1 cellular context compared by ENCODE assay signal in the genomic region with DNA sequence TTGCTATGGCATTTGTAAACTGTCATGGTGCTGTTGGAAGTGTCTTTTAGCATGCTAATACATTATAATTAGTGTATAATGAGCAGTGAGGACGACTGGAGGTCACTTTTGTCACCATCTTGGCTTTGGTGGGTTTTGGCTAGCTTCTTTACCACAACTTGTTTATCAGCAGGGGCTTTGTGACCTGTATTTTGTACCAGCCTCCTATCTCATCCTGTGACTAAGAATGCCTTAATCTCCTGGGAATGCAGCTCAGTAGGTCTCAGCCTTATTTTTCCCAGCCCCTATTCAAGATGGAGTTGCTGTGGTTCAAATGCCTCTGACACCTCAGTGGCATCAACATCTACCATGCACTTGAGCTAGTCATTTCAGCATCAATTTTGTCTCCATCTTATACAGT.
TF ChIP-seq lines count a peak whose summit lies in the region.

No MANE protein-coding gene starts in this region.

TF ChIP-seq in GM23338, 12 proteins besides CTCF, POLR2A, EP300 and RAD21 (continued from another document):
- TF ChIP-seq, protein P1, sequence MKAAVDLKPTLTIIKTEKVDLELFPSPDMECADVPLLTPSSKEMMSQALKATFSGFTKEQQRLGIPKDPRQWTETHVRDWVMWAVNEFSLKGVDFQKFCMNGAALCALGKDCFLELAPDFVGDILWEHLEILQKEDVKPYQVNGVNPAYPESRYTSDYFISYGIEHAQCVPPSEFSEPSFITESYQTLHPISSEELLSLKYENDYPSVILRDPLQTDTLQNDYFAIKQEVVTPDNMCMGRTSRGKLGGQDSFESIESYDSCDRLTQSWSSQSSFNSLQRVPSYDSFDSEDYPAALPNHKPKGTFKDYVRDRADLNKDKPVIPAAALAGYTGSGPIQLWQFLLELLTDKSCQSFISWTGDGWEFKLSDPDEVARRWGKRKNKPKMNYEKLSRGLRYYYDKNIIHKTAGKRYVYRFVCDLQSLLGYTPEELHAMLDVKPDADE (IDR thresholded peaks at IDR 0.05): no peak
- no peak for TF ChIP-seq JUNB (IDR thresholded peaks at IDR 0.05; ENCODE audit: unreplicated experiment)
- no peak for TF ChIP-seq EZH2 (IDR thresholded peaks at IDR 0.05; ENCODE audit: low read depth, unreplicated experiment)
- no peak for TF ChIP-seq ZNF114 (CRISPR knock-in tag; IDR thresholded peaks at IDR 0.05)
- no peak for TF ChIP-seq EZH2phosphoT487 (IDR thresholded peaks at IDR 0.05; ENCODE audit: unreplicated experiment)
- TF ChIP-seq NANOG (IDR thresholded peaks at IDR 0.05; ENCODE audit: borderline replicate concordance): no peak
- no peak for TF ChIP-seq POLR2AphosphoS5 (IDR thresholded peaks at IDR 0.05; ENCODE audit: low read depth)
- TF ChIP-seq, protein P2, sequence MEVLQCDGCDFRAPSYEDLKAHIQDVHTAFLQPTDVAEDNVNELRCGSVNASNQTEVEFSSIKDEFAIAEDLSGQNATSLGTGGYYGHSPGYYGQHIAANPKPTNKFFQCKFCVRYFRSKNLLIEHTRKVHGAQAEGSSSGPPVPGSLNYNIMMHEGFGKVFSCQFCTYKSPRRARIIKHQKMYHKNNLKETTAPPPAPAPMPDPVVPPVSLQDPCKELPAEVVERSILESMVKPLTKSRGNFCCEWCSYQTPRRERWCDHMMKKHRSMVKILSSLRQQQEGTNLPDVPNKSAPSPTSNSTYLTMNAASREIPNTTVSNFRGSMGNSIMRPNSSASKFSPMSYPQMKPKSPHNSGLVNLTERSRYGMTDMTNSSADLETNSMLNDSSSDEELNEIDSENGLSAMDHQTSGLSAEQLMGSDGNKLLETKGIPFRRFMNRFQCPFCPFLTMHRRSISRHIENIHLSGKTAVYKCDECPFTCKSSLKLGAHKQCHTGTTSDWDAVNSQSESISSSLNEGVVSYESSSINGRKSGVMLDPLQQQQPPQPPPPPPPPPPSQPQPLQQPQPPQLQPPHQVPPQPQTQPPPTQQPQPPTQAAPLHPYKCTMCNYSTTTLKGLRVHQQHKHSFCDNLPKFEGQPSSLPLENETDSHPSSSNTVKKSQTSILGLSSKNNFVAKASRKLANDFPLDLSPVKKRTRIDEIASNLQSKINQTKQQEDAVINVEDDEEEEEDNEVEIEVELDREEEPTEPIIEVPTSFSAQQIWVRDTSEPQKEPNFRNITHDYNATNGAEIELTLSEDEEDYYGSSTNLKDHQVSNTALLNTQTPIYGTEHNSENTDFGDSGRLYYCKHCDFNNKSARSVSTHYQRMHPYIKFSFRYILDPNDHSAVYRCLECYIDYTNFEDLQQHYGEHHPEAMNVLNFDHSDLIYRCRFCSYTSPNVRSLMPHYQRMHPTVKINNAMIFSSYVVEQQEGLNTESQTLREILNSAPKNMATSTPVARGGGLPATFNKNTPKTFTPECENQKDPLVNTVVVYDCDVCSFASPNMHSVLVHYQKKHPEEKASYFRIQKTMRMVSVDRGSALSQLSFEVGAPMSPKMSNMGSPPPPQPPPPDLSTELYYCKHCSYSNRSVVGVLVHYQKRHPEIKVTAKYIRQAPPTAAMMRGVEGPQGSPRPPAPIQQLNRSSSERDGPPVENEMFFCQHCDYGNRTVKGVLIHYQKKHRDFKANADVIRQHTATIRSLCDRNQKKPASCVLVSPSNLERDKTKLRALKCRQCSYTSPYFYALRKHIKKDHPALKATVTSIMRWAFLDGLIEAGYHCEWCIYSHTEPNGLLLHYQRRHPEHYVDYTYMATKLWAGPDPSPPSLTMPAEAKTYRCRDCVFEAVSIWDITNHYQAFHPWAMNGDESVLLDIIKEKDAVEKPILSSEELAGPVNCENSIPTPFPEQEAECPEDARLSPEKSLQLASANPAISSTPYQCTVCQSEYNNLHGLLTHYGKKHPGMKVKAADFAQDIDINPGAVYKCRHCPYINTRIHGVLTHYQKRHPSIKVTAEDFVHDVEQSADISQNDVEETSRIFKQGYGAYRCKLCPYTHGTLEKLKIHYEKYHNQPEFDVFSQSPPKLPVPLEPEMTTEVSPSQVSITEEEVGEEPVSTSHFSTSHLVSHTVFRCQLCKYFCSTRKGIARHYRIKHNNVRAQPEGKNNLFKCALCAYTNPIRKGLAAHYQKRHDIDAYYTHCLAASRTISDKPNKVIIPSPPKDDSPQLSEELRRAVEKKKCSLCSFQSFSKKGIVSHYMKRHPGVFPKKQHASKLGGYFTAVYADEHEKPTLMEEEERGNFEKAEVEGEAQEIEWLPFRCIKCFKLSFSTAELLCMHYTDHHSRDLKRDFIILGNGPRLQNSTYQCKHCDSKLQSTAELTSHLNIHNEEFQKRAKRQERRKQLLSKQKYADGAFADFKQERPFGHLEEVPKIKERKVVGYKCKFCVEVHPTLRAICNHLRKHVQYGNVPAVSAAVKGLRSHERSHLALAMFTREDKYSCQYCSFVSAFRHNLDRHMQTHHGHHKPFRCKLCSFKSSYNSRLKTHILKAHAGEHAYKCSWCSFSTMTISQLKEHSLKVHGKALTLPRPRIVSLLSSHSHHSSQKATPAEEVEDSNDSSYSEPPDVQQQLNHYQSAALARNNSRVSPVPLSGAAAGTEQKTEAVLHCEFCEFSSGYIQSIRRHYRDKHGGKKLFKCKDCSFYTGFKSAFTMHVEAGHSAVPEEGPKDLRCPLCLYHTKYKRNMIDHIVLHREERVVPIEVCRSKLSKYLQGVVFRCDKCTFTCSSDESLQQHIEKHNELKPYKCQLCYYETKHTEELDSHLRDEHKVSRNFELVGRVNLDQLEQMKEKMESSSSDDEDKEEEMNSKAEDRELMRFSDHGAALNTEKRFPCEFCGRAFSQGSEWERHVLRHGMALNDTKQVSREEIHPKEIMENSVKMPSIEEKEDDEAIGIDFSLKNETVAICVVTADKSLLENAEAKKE (CRISPR knock-in tag; IDR thresholded peaks at IDR 0.05): no peak
